Comparison of ENCODE assay signal across 8 cellular contexts in the genomic region with DNA sequence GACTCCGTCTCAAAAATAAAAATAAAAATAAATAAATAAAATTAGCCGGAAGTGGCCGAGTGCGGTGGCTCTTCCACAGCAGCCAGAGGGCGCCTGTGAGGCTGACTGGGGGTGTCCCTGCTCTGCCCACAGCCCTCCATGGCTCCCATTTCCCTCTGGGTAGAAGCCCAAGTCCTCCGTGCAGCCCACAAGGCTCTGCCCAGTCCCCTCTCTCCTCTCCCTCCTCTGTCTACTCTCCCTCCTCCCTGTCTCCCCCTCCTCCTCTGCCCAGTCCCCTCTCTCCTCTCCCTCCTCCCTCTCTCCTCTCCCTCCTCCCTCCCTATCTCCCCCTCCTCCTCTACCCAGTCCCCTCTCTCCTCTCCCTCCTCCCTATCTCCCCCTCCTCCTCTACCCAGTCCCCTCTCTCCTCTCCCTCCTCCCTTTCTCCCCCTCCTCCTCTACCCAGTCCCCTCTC. TPM values are rescaled to one million over a fixed set of nuclear protein-coding genes. Genes with fewer than 3 reads are reported as not detected.
DNase-seq lines count a peak whose midpoint lies in the region; ATAC-seq and TF ChIP-seq lines count a peak whose summit lies in the region.

No MANE protein-coding gene starts in this region.

- no peak overlapping the region for H3K9ac ChIP-seq in H9 (ENCODE audit: extremely low read depth, insufficient read length, low read length)

- no peak overlapping the region for H2AK5ac ChIP-seq in H9 (ENCODE audit: insufficient read length, low read length)

- no peak overlapping the region for H2BK120ac ChIP-seq in H9 (ENCODE audit: low read depth, low read length, poor library complexity, severe bottlenecking)

- peak; percentile 42 for ATAC-seq in T-helper 17 cell
- ATAC-seq in GM18870 (IDR thresholded peaks at IDR 0.05; ENCODE audit: unreplicated experiment) = no peak

- no peak overlapping the region for H3K4me2 ChIP-seq in H9 (ENCODE audit: insufficient read depth, insufficient read length, low read length)

- H3T11ph ChIP-seq in H9 (ENCODE audit: low read length) = no peak overlapping the region

- H3K18ac ChIP-seq in H9 (ENCODE audit: insufficient read length, low read depth, low read length) = no peak overlapping the region

- no peak overlapping the region for H3K23ac ChIP-seq in H9 (ENCODE audit: insufficient read length, low read depth, low read length)

- H2BK12ac ChIP-seq in H9 (ENCODE audit: insufficient read length, low read depth, low read length) = no peak overlapping the region

- H3K79me1 ChIP-seq in H9 (ENCODE audit: insufficient read depth, low read depth, low read length, poor library complexity, severe bottlenecking) = no peaks in the 10 kb centered on the region

- no CpG with 5 or more reads among the region's 6 CpGs for WGBS in H9 (ENCODE audit: extremely low coverage, insufficient read length, low lambda C conversion rate)

- H3K14ac ChIP-seq in H9 (ENCODE audit: insufficient read depth, low read length) = no peak overlapping the region

- peak; percentile 60 for DNase-seq in AG10803 (ENCODE audit: low read depth)
- DNase-seq in H9 = peak; percentile 64
- no peak for DNase-seq in T-helper 17 cell
- DNase-seq in endothelial cell (ENCODE audit: low spot score) = peak; percentile 69
- DNase-seq in retinal pigment epithelial cell (ENCODE audit: low read depth) = no peak
- DNase-seq in pons (ENCODE audit: low spot score) = no peak
- no peak for DNase-seq in NK-92 (lab: John Stamatoyannopoulos, UW; ENCODE audit: unreplicated experiment)

- no peak overlapping the region for H4K5ac ChIP-seq in H9 (ENCODE audit: insufficient read length, low read depth, low read length)

- no peaks in the 10 kb centered on the region for H3K36me3 Mint-ChIP-seq in H9 (ENCODE audit: insufficient read depth in 1 of 3, low read depth in 3 of 3)
- peaks cover 2% of the 10 kb centered on the region for H3K36me3 Mint-ChIP-seq in T-helper 17 cell (ENCODE audit: low read depth)
- no peaks in the 10 kb centered on the region for H3K36me3 Mint-ChIP-seq in endothelial cell (ENCODE audit: low read depth, unreplicated experiment)

- H3K4me3 Mint-ChIP-seq in H9 = no peak overlapping the region
- H3K4me3 Mint-ChIP-seq in T-helper 17 cell = no peak overlapping the region
- no peak overlapping the region for H3K4me3 Mint-ChIP-seq in endothelial cell (ENCODE audit: unreplicated experiment)

- H4K20me1 ChIP-seq in H9 (ENCODE audit: control insufficient read depth, insufficient read depth, insufficient read length) = no peaks in the 10 kb centered on the region

- no peak overlapping the region for H3K4me3 ChIP-seq in AG10803 (ENCODE audit: low read length)
- H3K4me3 ChIP-seq in retinal pigment epithelial cell (ENCODE audit: low read length) = no peak overlapping the region

- H4K91ac ChIP-seq in H9 (ENCODE audit: insufficient read length, low read depth, low read length) = no peak overlapping the region

- H3K27me3 ChIP-seq in H9 (ENCODE audit: insufficient read depth, low read length) = no peaks in the 10 kb centered on the region

- no peaks in the 10 kb centered on the region; a peak in 1 of 5 replicates for H3K9me3 Mint-ChIP-seq in H9
- H3K9me3 Mint-ChIP-seq in endothelial cell (ENCODE audit: unreplicated experiment) = no peaks in the 10 kb centered on the region

- H3K4me1 ChIP-seq in H9 (ENCODE audit: insufficient read depth, low read length) = no peaks in the 10 kb centered on the region

- no peaks in the 10 kb centered on the region for H3K9me3 ChIP-seq in H9 (ENCODE audit: control insufficient read depth, low read depth, low read length)
- no peaks in the 10 kb centered on the region for H3K9me3 ChIP-seq in T-helper 17 cell (ENCODE audit: control insufficient read depth, low read length, poor library complexity, severe bottlenecking)

- H3K27me3 Mint-ChIP-seq in H9 (ENCODE audit: low read depth) = peaks cover 3% of the 10 kb centered on the region
- H3K27me3 Mint-ChIP-seq in T-helper 17 cell = peaks cover 10% of the 10 kb centered on the region
- H3K27me3 Mint-ChIP-seq in endothelial cell (ENCODE audit: unreplicated experiment) = peaks cover 2% of the 10 kb centered on the region

- H3K79me2 ChIP-seq in H9 (ENCODE audit: insufficient read depth, low read length) = no peaks in the 10 kb centered on the region

- no peak overlapping the region for H3K27ac Mint-ChIP-seq in H9
- H3K27ac Mint-ChIP-seq in T-helper 17 cell = no peak overlapping the region
- H3K27ac Mint-ChIP-seq in endothelial cell (ENCODE audit: unreplicated experiment) = no peak overlapping the region

- H3K4me1 Mint-ChIP-seq in H9 = no peaks in the 10 kb centered on the region
- H3K4me1 Mint-ChIP-seq in T-helper 17 cell = peaks cover 5% of the 10 kb centered on the region
- H3K4me1 Mint-ChIP-seq in endothelial cell (ENCODE audit: unreplicated experiment) = no peaks in the 10 kb centered on the region

- no peak overlapping the region for H2BK20ac ChIP-seq in H9 (ENCODE audit: low read depth, low read length, poor library complexity, severe bottlenecking)

- H2BK5ac ChIP-seq in H9 (ENCODE audit: insufficient read length, low read length) = no peak overlapping the region

- H3K23me2 ChIP-seq in H9 (ENCODE audit: insufficient read length, low read depth, low read length, poor library complexity, severe bottlenecking) = no peaks in the 10 kb centered on the region

- no peak overlapping the region for H3K4ac ChIP-seq in H9 (ENCODE audit: low read depth, low read length)

- H2AFZ ChIP-seq in H9 (ENCODE audit: low read length) = no peak overlapping the region

- no peak overlapping the region for H3K27ac ChIP-seq in H9 (ENCODE audit: insufficient read length, low read depth, low read length)

- no peak overlapping the region for H3K56ac ChIP-seq in H9 (ENCODE audit: insufficient read length, low read depth, low read length)

- TF ChIP-seq CTCF in AG10803 (conservative IDR thresholded peaks at IDR 0.05; ENCODE audit: low read length) (peak; percentile 65), H9 (conservative IDR thresholded peaks at IDR 0.05) (peak; percentile 69), endothelial cell (IDR thresholded peaks at IDR 0.05; ENCODE audit: unreplicated experiment) (peak; percentile 48), retinal pigment epithelial cell (conservative IDR thresholded peaks at IDR 0.05; ENCODE audit: low read depth, low read length) (peak; percentile 70)

- H2BK15ac ChIP-seq in H9 (ENCODE audit: low read depth, low read length) = no peak overlapping the region

- no peak overlapping the region for H4K8ac ChIP-seq in H9 (replicated peaks; ENCODE audit: insufficient read length, low read depth, low read length)

RNA-seq across cellular contexts. Expression of a gene that starts 20.4 kb away (rescaled TPM):
- total RNA-seq in H9 (2021) (0.44 and 0.83 TPM in 2 replicates), T-helper 17 cell (not detected), endothelial cell (ENCODE audit: unreplicated experiment) (not detected)

RNA-seq across cellular contexts. Expression of a gene that starts 25.9 kb away (rescaled TPM):
- 712 and 748 TPM in 2 replicates for total RNA-seq in H9 (2021)
- 100 to 1,000 TPM; 334 to 341 TPM for total RNA-seq in T-helper 17 cell
- total RNA-seq in endothelial cell (ENCODE audit: unreplicated experiment) = 614 TPM

RNA-seq across cellular contexts. Expression of a gene that starts 50.4 kb away (rescaled TPM):
- total RNA-seq in H9 (2021) (57.9 and 61.2 TPM in 2 replicates), T-helper 17 cell (not detected), endothelial cell (ENCODE audit: unreplicated experiment) (17.6 TPM)

RNA-seq across cellular contexts. Expression of a gene that starts 56.3 kb away (rescaled TPM):
- total RNA-seq in H9 (2021) = 0.77 and 1.6 TPM in 2 replicates
- total RNA-seq in T-helper 17 cell = 1 to 10 TPM in 1 of 2 donors, under 1 TPM in 1; 0.90 to 1.2 TPM
- 0.21 TPM for total RNA-seq in endothelial cell (ENCODE audit: unreplicated experiment)

Comparison
In these comparisons a context has a peak if more than half of its experiments do, and no peak if none do; other contexts are left out.
1. DNase-seq: peak in AG10803 (single experiment), H9 (single experiment) and endothelial cell (single experiment); none in T-helper 17 cell (0 of 3), retinal pigment epithelial cell (single experiment), pons (single experiment) and NK-92 (single experiment).
2. RNA of a gene that starts 50.4 kb away (total RNA-seq): 57.9 to 61.2 TPM in H9 and 17.6 TPM in endothelial cell (single experiment); not detected in T-helper 17 cell; every median in the first group is over 10 times any median in the second.
3. Peak in every context shown above with its lines, with median percentiles within 50 percentile points of each other: CTCF ChIP-seq.